Comparison of ENCODE assay signal across 22 cellular contexts in genomic region chr5:127101533-127101932, GRCh38. TPM values are rescaled to one million over a fixed set of nuclear protein-coding genes. Genes with fewer than 3 reads are reported as not detected.
A peak's percentile ranks its signal among the peaks of the same experiment; 100 is the strongest.
DNase-seq lines count a peak whose midpoint lies in the region; FAIRE-seq and TF ChIP-seq lines count a peak whose summit lies in the region.
"Had no signal": no experiment of that assay in that cellular context is flagged by ENCODE, and none has a peak within 500 bp of the region (broad histone marks: within the 10 kb centered on the region; RNA-seq: fewer than 3 reads in every experiment).

No MANE protein-coding gene starts in this region.

- BruUV-seq in endothelial cell of umbilical vein (replicated peaks; lab: Mats Ljungman, UMichigan), result no TSS peak

- H3K4me3 ChIP-seq in endothelial cell of umbilical vein (replicated peaks in 1 of 3; ENCODE audit: insufficient read depth in 1 of 3, low read depth in 1 of 3, low read length in 3 of 3), result no peak overlapping the region
- H3K4me3 ChIP-seq in neuronal stem cell (ENCODE audit: low read length in 2 of 2), result no peak overlapping the region
- H3K4me3 ChIP-seq: GM12878, SJCRH30 had no signal

- no peak overlapping the region for H2BK5ac ChIP-seq in neuronal stem cell (ENCODE audit: low read length)

- H2AK5ac ChIP-seq in neuronal stem cell (ENCODE audit: low read depth, low read length), result no peak overlapping the region

- no peaks in the 10 kb centered on the region for H3K36me3 ChIP-seq in endothelial cell of umbilical vein (ENCODE audit: control insufficient read depth in 2 of 2, extremely low read depth in 1 of 2, insufficient read depth in 2 of 2, low read length in 2 of 2)
- H3K36me3 ChIP-seq in neuronal stem cell (replicated peaks in 1 of 2; ENCODE audit: control insufficient read depth in 2 of 2, insufficient read depth in 2 of 2, low read length in 2 of 2), result no peaks in the 10 kb centered on the region
- H3K36me3 ChIP-seq: SJCRH30 had no signal

- H3K14ac ChIP-seq in neuronal stem cell (ENCODE audit: low read length), result no peak overlapping the region

- H3K4me2 ChIP-seq in endothelial cell of umbilical vein (ENCODE audit: insufficient read depth, low read length) (no peak overlapping the region), neuronal stem cell (ENCODE audit: insufficient read depth, low read length, poor library complexity, severe bottlenecking) (no peak overlapping the region)

- H3K9me3 ChIP-seq in endothelial cell of umbilical vein (replicated peaks; ENCODE audit: control insufficient read depth, insufficient read depth, low read length) (no peaks in the 10 kb centered on the region), neuronal stem cell (replicated peaks in 1 of 2; ENCODE audit: control insufficient read depth in 2 of 2, insufficient read depth in 1 of 2, low read depth in 1 of 2, low read length in 2 of 2) (no peaks in the 10 kb centered on the region)

- no peak overlapping the region for H3K18ac ChIP-seq in neuronal stem cell (ENCODE audit: low read length)

- dilution Hi-C loops in endothelial cell of umbilical vein (cut with MboI; ENCODE audit: extremely low pct_ligation_motif_present, low sequenced_read_pairs), result no loop called here

- H3K27me3 ChIP-seq in endothelial cell of umbilical vein (ENCODE audit: control insufficient read depth in 2 of 2, insufficient read depth in 2 of 2, low read length in 2 of 2), result no peaks in the 10 kb centered on the region
- no peaks in the 10 kb centered on the region for H3K27me3 ChIP-seq in neuronal stem cell (ENCODE audit: control insufficient read depth in 3 of 3, insufficient read depth in 3 of 3, low read depth in 1 of 3, low read length in 3 of 3)
- H3K27me3 ChIP-seq: SJCRH30 had no signal

- no peak overlapping the region for H2BK120ac ChIP-seq in neuronal stem cell (ENCODE audit: low read depth, low read length)

- H2BK15ac ChIP-seq in neuronal stem cell (ENCODE audit: low read length), result no peak overlapping the region

- intact Hi-C loops in endothelial cell of umbilical vein (cut with micrococcal nuclease), result no loop called here
- intact Hi-C loops in head of caudate nucleus (cut with DNase I), result no loop called here

- H3K27ac ChIP-seq in endothelial cell of umbilical vein (ENCODE audit: insufficient read depth, low read depth, low read length), result no peak overlapping the region
- no peak overlapping the region for H3K27ac ChIP-seq in neuronal stem cell (replicated peaks; ENCODE audit: low read length)
- H3K27ac ChIP-seq: RWPE1, SJCRH30 had no signal

- FAIRE-seq in endothelial cell of umbilical vein (lab: Jason Lieb, UNC), result no peak
- FAIRE-seq: G401.6, GM12878, GM18507, H1, HepG2 had no signal

- no peak for TF ChIP-seq CTCF in endothelial cell of umbilical vein (IDR thresholded peaks at IDR 0.05; ENCODE audit: extremely low read depth in 1 of 2, insufficient read depth in 1 of 2, low read depth in 1 of 2, low read length in 2 of 2)

- peak; percentile 10 for DNase-seq in NCI-H2227 (lab: John Stamatoyannopoulos, UW; ENCODE audit: unreplicated experiment)
- DNase-seq in NCI-H2227 treated with DMSO at 0.1 percent for 48 hours (lab: John Stamatoyannopoulos, UW), result no peak
- DNase-seq in NCI-H226, result peak; percentile 31
- DNase-seq in endothelial cell of umbilical vein (ENCODE audit: low read depth, low spot score), result peak; percentile 59
- peak; percentile 6 for DNase-seq in retina
- no peak for DNase-seq in neuronal stem cell (ENCODE audit: low spot score)
- no peak for DNase-seq in GDM1 (lab: John Stamatoyannopoulos, UW)
- no peak for DNase-seq in head of caudate nucleus
- DNase-seq: Calu3; CD4-positive, alpha-beta memory T cell; KG1; NCI-H146; NCI-H2171; NCI-H526; PC-3; SJCRH30 had no signal

- no peak overlapping the region for H4K8ac ChIP-seq in neuronal stem cell (ENCODE audit: low read depth, low read length)

- no peaks in the 10 kb centered on the region for H3K9me1 ChIP-seq in endothelial cell of umbilical vein (replicated peaks; ENCODE audit: control insufficient read depth, extremely low read depth, insufficient read depth, low read length)

- CTCF ChIA-PET in endothelial cell of umbilical vein (lab: Charles Lee), result no interaction called here

- H3K4me1 ChIP-seq in endothelial cell of umbilical vein (ENCODE audit: control insufficient read depth, extremely low read depth, insufficient read depth, low read length) (no peaks in the 10 kb centered on the region), neuronal stem cell (ENCODE audit: control insufficient read depth in 2 of 2, insufficient read depth in 1 of 2, low read depth in 1 of 2, low read length in 2 of 2) (peaks cover 0 to 3% of the 10 kb centered on the region in 2 donors)

- POLR2A ChIA-PET in endothelial cell of umbilical vein (lab: Charles Lee), result no interaction called here

- H2AFZ ChIP-seq in endothelial cell of umbilical vein (ENCODE audit: low read depth, low read length), result peak overlapping the region; percentile 46
- H2AFZ ChIP-seq in neuronal stem cell (ENCODE audit: low read length), result no peak overlapping the region

- H3K23ac ChIP-seq in neuronal stem cell (ENCODE audit: low read depth, low read length, poor library complexity), result no peak overlapping the region

- no peaks in the 10 kb centered on the region for H3K79me2 ChIP-seq in endothelial cell of umbilical vein (ENCODE audit: control insufficient read depth, insufficient read depth, low read length)

- H3K79me1 ChIP-seq in neuronal stem cell (ENCODE audit: low read depth, low read length), result no peaks in the 10 kb centered on the region

- H2BK12ac ChIP-seq in neuronal stem cell (ENCODE audit: low read length), result no peak overlapping the region

- no CpG with 5 or more reads among the region's 2 CpGs for WGBS in neuronal stem cell (ENCODE audit: extremely low coverage in 2 of 2, insufficient read length in 2 of 2, insufficient replicate concordance in 1 of 2), 2 donors

- TF ChIP-seq POLR2A in endothelial cell of umbilical vein (IDR thresholded peaks at IDR 0.05; ENCODE audit: low read depth, low read length), result no peak

- no peaks in the 10 kb centered on the region for H4K20me1 ChIP-seq in endothelial cell of umbilical vein (replicated peaks; ENCODE audit: control insufficient read depth, extremely low read depth, insufficient read depth, low read length)

- H3K4ac ChIP-seq in neuronal stem cell (ENCODE audit: low read length), result no peak overlapping the region

- no peak overlapping the region for H4K91ac ChIP-seq in neuronal stem cell (ENCODE audit: low read depth, low read length, poor library complexity)

- H3K9ac ChIP-seq in endothelial cell of umbilical vein (replicated peaks; ENCODE audit: extremely low read depth, insufficient read depth, low read length) (no peak overlapping the region), neuronal stem cell (ENCODE audit: low read depth, low read length, poor library complexity) (no peak overlapping the region)

TF ChIP-seq in endothelial cell of umbilical vein, 7 proteins besides CTCF, POLR2A, EP300 and RAD21:
- no peak for TF ChIP-seq JUN (IDR thresholded peaks at IDR 0.05; ENCODE audit: borderline replicate concordance, insufficient read depth, insufficient read length, low read depth)
- TF ChIP-seq EZH2 (IDR thresholded peaks at IDR 0.05; ENCODE audit: borderline replicate concordance, low read depth, low read length, severe bottlenecking), result no peak
- TF ChIP-seq MYC (IDR thresholded peaks at IDR 0.05; ENCODE audit: low read depth, low read length), result no peak
- no peak for TF ChIP-seq GATA2 (IDR thresholded peaks at IDR 0.05; ENCODE audit: insufficient read depth, insufficient read length, low read depth, low read length)
- no peak for TF ChIP-seq MAX (IDR thresholded peaks at IDR 0.05; ENCODE audit: insufficient read depth, insufficient read length)
- TF ChIP-seq POLR2AphosphoS5 (IDR thresholded peaks at IDR 0.05; ENCODE audit: insufficient read depth, low read depth, low read length), result no peak
- TF ChIP-seq FOS (IDR thresholded peaks at IDR 0.05; ENCODE audit: borderline replicate concordance, insufficient read depth, low read length), result no peak
TF ChIP-seq in endothelial cell of umbilical vein: peak in this region for 0.

RNA-seq across cellular contexts. Expression of gene C5orf63, which starts 28.2 kb away (rescaled TPM):
- total RNA-seq in endothelial cell of umbilical vein, result 4.0 and 5.3 TPM in 2 replicates
- polyA plus RNA-seq in endothelial cell of umbilical vein, result 1.3 and 1.4 TPM in 2 replicates
- polyA plus RNA-seq in endothelial cell of umbilical vein (2011; cell fraction: cytosol; rRNA removed), result 2.6 and 2.7 TPM in 2 replicates
- polyA plus RNA-seq in endothelial cell of umbilical vein (2011; cell fraction: nucleus; rRNA removed), result 5.6 and 7.2 TPM in 2 replicates
- polyA plus RNA-seq in endothelial cell of umbilical vein (2012), result 1.1 and 2.6 TPM in 2 replicates
- polyA minus RNA-seq in endothelial cell of umbilical vein, result 2.5 and 3.2 TPM in 2 replicates
- not detected for polyA minus RNA-seq in endothelial cell of umbilical vein (2011; cell fraction: cytosol; rRNA and poly(A)+ RNA removed)
- polyA minus RNA-seq in endothelial cell of umbilical vein (2011; cell fraction: nucleus; rRNA and poly(A)+ RNA removed), result 3.4 and 8.2 TPM in 2 replicates
- 0.32 TPM for polyA plus RNA-seq in neuronal stem cell (2013, experiment 1 of 2)
- polyA plus RNA-seq in neuronal stem cell (2013, experiment 2 of 2), result 0.48 TPM

Comparison
In these comparisons a context has a peak if more than half of its experiments do, and no peak if none do; other contexts are left out.
1. DNase-seq: peak in NCI-H2227 (single experiment), NCI-H226 (single experiment), endothelial cell of umbilical vein (single experiment) and retina (single experiment); none in NCI-H2227 treated with DMSO at 0.1 percent for 48 hours (single experiment), neuronal stem cell (single experiment), GDM1 (single experiment) and head of caudate nucleus (0 of 42).